Comparison of ENCODE assay signal across 1 cellular context in the genomic region with DNA sequence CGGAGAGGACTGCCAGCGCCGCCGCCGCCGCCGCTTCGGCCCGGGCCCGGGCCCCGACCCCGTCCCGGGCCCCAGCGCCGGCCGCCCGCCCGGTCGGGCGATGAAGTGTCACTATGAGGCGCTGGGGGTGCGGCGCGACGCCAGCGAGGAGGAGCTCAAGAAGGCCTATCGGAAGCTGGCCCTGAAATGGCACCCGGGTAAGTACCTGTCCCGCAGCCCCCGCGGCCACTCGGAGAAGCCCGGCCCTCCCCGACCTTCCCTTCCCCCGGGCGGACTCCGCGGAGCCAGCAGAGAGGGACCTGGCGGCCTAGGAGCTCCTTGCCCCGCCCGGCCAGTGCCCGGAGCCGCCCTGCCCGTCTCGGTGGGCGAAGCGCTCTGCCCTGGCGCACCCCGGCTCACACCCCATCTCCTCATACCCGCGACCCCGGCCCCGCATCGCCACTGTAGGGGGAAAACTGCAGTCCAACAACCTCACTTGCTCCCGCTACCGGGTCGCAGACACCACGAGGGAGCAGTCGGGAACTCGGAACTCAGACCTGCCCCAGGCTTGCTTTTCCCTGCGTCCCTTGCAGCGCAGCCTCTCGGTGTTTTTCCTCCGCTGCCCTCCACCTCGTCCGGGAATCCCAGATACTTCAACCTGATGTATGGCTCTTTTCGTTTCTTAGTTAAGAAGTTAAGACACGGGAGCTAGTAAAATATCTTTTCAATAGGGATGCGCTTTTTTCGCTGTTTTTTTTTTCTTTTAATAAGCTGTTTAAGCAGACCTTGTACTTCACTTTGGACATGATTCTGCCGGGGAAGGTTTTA.
TF ChIP-seq lines count a peak whose summit lies in the region.

No MANE protein-coding gene starts in this region.

TF ChIP-seq in HepG2, 621 proteins besides CTCF, POLR2A, EP300 and RAD21 (continues in another document):
- TF ChIP-seq RARA (CRISPR knock-in tag; IDR thresholded peaks at IDR 0.05) (no peak), MATR3 (CRISPR knock-in tag; IDR thresholded peaks at IDR 0.05) (no peak), SRSF1 (optimal IDR thresholded peaks at IDR 0.05; ENCODE audit: low read depth, low read length) (peak; percentile 57), ZNF232 (CRISPR knock-in tag; IDR thresholded peaks at IDR 0.05; ENCODE audit: borderline replicate concordance) (0 out of 2 replicates have a peak, but pooled peaks have one; percentile 50), ZNF775 (CRISPR knock-in tag; IDR thresholded peaks at IDR 0.05; ENCODE audit: borderline replicate concordance) (no peak), PHF20 (CRISPR knock-in tag; IDR thresholded peaks at IDR 0.05) (peak; percentile 38; the same call in 1 of the 2 replicates), ZNF772 (CRISPR knock-in tag; IDR thresholded peaks at IDR 0.05) (no peak), ZFP36L1 (CRISPR knock-in tag; IDR thresholded peaks at IDR 0.05) (0 out of 2 replicates have a peak, but pooled peaks have one; percentile 42), ZNF343 (CRISPR knock-in tag; IDR thresholded peaks at IDR 0.05) (peak; percentile 77; the same call in 1 of the 2 replicates), ZNF572 (CRISPR knock-in tag; IDR thresholded peaks at IDR 0.05) (no peak), ZFP41 (CRISPR knock-in tag; IDR thresholded peaks at IDR 0.05; ENCODE audit: borderline replicate concordance) (0 out of 2 replicates have a peak, but pooled peaks have one; percentile 49), ZNF180 (CRISPR knock-in tag; IDR thresholded peaks at IDR 0.05; ENCODE audit: borderline replicate concordance, low read depth) (no peak), REL (CRISPR knock-in tag; conservative IDR thresholded peaks at IDR 0.05) (no peak), ZSCAN22 (CRISPR knock-in tag; IDR thresholded peaks at IDR 0.05) (no peak), TBX2 (CRISPR knock-in tag; IDR thresholded peaks at IDR 0.05; ENCODE audit: borderline replicate concordance) (0 out of 2 replicates have a peak, but pooled peaks have one; percentile 53), TAF1 (CRISPR knock-in tag; IDR thresholded peaks at IDR 0.05) (peak; percentile 70), CREM (IDR thresholded peaks at IDR 0.05) (no peak), CREM (CRISPR knock-in tag; IDR thresholded peaks at IDR 0.05) (no peak), SRF (IDR thresholded peaks at IDR 0.05; ENCODE audit: low read depth, low read length) (no peak), SKI (IDR thresholded peaks at IDR 0.05; ENCODE audit: partially characterized antibody) (no peak), ZNF776 (CRISPR knock-in tag; IDR thresholded peaks at IDR 0.05) (0 out of 2 replicates have a peak, but pooled peaks have one; percentile 18), ZFY (CRISPR knock-in tag; IDR thresholded peaks at IDR 0.05) (peak; percentile 80), TEAD3 (CRISPR knock-in tag; optimal IDR thresholded peaks at IDR 0.05; ENCODE audit: borderline replicate concordance) (peak; percentile 6), ZNF564 (CRISPR knock-in tag; IDR thresholded peaks at IDR 0.05) (0 out of 2 replicates have a peak, but pooled peaks have one; percentile 39), ZFX (CRISPR knock-in tag; IDR thresholded peaks at IDR 0.05; ENCODE audit: low read depth) (peak; percentile 66; the same call in 1 of the 2 replicates), KAT7 (CRISPR knock-in tag; IDR thresholded peaks at IDR 0.05; ENCODE audit: borderline replicate concordance) (peak; percentile 36; the same call in 1 of the 2 replicates), ZNF121 (CRISPR knock-in tag; IDR thresholded peaks at IDR 0.05) (no peak), ZFP37 (CRISPR knock-in tag; IDR thresholded peaks at IDR 0.05; ENCODE audit: borderline replicate concordance) (0 out of 2 replicates have a peak, but pooled peaks have one; percentile 58), TMF1 (CRISPR knock-in tag; IDR thresholded peaks at IDR 0.05; ENCODE audit: low read depth) (no peak)
- TF ChIP-seq, protein P1, sequence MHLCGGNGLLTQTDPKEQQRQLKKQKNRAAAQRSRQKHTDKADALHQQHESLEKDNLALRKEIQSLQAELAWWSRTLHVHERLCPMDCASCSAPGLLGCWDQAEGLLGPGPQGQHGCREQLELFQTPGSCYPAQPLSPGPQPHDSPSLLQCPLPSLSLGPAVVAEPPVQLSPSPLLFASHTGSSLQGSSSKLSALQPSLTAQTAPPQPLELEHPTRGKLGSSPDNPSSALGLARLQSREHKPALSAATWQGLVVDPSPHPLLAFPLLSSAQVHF (CRISPR knock-in tag; IDR thresholded peaks at IDR 0.05) = no peak
- TF ChIP-seq, protein P2, sequence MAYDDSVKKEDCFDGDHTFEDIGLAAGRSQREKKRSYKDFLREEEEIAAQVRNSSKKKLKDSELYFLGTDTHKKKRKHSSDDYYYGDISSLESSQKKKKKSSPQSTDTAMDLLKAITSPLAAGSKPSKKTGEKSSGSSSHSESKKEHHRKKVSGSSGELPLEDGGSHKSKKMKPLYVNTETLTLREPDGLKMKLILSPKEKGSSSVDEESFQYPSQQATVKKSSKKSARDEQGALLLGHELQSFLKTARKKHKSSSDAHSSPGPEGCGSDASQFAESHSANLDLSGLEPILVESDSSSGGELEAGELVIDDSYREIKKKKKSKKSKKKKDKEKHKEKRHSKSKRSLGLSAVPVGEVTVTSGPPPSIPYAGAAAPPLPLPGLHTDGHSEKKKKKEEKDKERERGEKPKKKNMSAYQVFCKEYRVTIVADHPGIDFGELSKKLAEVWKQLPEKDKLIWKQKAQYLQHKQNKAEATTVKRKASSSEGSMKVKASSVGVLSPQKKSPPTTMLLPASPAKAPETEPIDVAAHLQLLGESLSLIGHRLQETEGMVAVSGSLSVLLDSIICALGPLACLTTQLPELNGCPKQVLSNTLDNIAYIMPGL (CRISPR knock-in tag; IDR thresholded peaks at IDR 0.05; ENCODE audit: borderline replicate concordance in 1 of 2, low read depth in 1 of 2) = peak; percentile 20 to 54; a peak in 1 of 4 replicates
- TF ChIP-seq, protein P3, sequence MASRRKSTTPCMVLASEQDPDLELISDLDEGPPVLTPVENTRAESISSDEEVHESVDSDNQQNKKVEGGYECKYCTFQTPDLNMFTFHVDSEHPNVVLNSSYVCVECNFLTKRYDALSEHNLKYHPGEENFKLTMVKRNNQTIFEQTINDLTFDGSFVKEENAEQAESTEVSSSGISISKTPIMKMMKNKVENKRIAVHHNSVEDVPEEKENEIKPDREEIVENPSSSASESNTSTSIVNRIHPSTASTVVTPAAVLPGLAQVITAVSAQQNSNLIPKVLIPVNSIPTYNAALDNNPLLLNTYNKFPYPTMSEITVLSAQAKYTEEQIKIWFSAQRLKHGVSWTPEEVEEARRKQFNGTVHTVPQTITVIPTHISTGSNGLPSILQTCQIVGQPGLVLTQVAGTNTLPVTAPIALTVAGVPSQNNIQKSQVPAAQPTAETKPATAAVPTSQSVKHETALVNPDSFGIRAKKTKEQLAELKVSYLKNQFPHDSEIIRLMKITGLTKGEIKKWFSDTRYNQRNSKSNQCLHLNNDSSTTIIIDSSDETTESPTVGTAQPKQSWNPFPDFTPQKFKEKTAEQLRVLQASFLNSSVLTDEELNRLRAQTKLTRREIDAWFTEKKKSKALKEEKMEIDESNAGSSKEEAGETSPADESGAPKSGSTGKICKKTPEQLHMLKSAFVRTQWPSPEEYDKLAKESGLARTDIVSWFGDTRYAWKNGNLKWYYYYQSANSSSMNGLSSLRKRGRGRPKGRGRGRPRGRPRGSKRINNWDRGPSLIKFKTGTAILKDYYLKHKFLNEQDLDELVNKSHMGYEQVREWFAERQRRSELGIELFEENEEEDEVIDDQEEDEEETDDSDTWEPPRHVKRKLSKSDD (CRISPR knock-in tag; IDR thresholded peaks at IDR 0.05; ENCODE audit: low read depth) = 0 out of 2 replicates have a peak, but pooled peaks have one; percentile 44
- TF ChIP-seq, protein P4, sequence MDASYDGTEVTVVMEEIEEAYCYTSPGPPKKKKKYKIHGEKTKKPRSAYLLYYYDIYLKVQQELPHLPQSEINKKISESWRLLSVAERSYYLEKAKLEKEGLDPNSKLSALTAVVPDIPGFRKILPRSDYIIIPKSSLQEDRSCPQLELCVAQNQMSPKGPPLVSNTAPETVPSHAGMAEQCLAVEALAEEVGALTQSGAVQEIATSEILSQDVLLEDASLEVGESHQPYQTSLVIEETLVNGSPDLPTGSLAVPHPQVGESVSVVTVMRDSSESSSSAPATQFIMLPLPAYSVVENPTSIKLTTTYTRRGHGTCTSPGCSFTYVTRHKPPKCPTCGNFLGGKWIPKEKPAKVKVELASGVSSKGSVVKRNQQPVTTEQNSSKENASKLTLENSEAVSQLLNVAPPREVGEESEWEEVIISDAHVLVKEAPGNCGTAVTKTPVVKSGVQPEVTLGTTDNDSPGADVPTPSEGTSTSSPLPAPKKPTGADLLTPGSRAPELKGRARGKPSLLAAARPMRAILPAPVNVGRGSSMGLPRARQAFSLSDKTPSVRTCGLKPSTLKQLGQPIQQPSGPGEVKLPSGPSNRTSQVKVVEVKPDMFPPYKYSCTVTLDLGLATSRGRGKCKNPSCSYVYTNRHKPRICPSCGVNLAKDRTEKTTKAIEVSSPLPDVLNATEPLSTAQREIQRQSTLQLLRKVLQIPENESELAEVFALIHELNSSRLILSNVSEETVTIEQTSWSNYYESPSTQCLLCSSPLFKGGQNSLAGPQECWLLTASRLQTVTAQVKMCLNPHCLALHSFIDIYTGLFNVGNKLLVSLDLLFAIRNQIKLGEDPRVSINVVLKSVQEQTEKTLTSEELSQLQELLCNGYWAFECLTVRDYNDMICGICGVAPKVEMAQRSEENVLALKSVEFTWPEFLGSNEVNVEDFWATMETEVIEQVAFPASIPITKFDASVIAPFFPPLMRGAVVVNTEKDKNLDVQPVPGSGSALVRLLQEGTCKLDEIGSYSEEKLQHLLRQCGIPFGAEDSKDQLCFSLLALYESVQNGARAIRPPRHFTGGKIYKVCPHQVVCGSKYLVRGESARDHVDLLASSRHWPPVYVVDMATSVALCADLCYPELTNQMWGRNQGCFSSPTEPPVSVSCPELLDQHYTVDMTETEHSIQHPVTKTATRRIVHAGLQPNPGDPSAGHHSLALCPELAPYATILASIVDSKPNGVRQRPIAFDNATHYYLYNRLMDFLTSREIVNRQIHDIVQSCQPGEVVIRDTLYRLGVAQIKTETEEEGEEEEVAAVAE (CRISPR knock-in tag; IDR thresholded peaks at IDR 0.05; ENCODE audit: borderline replicate concordance) = no peak
- TF ChIP-seq, protein P5, sequence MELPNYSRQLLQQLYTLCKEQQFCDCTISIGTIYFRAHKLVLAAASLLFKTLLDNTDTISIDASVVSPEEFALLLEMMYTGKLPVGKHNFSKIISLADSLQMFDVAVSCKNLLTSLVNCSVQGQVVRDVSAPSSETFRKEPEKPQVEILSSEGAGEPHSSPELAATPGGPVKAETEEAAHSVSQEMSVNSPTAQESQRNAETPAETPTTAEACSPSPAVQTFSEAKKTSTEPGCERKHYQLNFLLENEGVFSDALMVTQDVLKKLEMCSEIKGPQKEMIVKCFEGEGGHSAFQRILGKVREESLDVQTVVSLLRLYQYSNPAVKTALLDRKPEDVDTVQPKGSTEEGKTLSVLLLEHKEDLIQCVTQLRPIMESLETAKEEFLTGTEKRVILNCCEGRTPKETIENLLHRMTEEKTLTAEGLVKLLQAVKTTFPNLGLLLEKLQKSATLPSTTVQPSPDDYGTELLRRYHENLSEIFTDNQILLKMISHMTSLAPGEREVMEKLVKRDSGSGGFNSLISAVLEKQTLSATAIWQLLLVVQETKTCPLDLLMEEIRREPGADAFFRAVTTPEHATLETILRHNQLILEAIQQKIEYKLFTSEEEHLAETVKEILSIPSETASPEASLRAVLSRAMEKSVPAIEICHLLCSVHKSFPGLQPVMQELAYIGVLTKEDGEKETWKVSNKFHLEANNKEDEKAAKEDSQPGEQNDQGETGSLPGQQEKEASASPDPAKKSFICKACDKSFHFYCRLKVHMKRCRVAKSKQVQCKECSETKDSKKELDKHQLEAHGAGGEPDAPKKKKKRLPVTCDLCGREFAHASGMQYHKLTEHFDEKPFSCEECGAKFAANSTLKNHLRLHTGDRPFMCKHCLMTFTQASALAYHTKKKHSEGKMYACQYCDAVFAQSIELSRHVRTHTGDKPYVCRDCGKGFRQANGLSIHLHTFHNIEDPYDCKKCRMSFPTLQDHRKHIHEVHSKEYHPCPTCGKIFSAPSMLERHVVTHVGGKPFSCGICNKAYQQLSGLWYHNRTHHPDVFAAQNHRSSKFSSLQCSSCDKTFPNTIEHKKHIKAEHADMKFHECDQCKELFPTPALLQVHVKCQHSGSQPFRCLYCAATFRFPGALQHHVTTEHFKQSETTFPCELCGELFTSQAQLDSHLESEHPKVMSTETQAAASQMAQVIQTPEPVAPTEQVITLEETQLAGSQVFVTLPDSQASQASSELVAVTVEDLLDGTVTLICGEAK (IDR thresholded peaks at IDR 0.05) = no peak
- TF ChIP-seq, protein P5 (CRISPR knock-in tag; IDR thresholded peaks at IDR 0.05) = no peak
- TF ChIP-seq, protein P6, sequence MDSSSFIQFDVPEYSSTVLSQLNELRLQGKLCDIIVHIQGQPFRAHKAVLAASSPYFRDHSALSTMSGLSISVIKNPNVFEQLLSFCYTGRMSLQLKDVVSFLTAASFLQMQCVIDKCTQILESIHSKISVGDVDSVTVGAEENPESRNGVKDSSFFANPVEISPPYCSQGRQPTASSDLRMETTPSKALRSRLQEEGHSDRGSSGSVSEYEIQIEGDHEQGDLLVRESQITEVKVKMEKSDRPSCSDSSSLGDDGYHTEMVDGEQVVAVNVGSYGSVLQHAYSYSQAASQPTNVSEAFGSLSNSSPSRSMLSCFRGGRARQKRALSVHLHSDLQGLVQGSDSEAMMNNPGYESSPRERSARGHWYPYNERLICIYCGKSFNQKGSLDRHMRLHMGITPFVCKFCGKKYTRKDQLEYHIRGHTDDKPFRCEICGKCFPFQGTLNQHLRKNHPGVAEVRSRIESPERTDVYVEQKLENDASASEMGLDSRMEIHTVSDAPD (CRISPR knock-in tag; IDR thresholded peaks at IDR 0.05) = no peak
